Comparison of ENCODE assay signal across 23 cellular contexts in genomic region chr12:96462571-96463280, GRCh38.
"Had no signal": no experiment of that assay in that cellular context is flagged by ENCODE, and none has a peak within 500 bp of the region (broad histone marks: within the 10 kb centered on the region; RNA-seq: fewer than 3 reads in every experiment).

No MANE protein-coding gene starts in this region.

- ATAC-seq: activated T-cell treated with anti-CD3 and anti-CD28 coated beads, Interleukin-2, amount 50 U/mL, for 4 hours; PC-3; T-cell had no signal

- H3K36me3 ChIP-seq: cardiac muscle cell, MG63 had no signal

- H3K27me3 ChIP-seq: cardiac muscle cell, MG63 had no signal

- H3K27ac ChIP-seq: cardiac muscle cell, coronary artery had no signal

- DNase-seq: activated B cell treated with CpG ODN at 0.5 μM for 24 hours; activated CD4-positive, alpha-beta T cell treated with anti-CD3 and anti-CD28 coated beads for 1 hour; activated CD4-positive, alpha-beta T cell treated with anti-CD3 and anti-CD28 coated beads, Interleukin-2, amount 10 ng/mL, durations not matched to agents 24 days and 14 days; activated CD4-positive, alpha-beta T cell treated with anti-CD3 and anti-CD28 coated beads, Interleukin-2, amount 50 U/mL, for 48 hours; activated CD8-positive, alpha-beta memory T cell treated with anti-CD3 and anti-CD28 coated beads for 24 hours; activated gamma-delta T cell; activated naive CD4-positive, alpha-beta T cell treated with anti-CD3 and anti-CD28 coated beads for 36 hours; activated T-cell treated with anti-CD3 and anti-CD28 coated beads, Interleukin-2, amount 50 U/mL, for 4 hours; amygdala; MG63; MV-4-11; NCI-H1092 treated with DMSO at 0.1 percent for 48 hours; NCI-H1436 treated with DMSO at 0.1 percent for 48 hours; NCI-H187; NCI-H2081; NCI-H748 treated with DMSO at 0.1 percent for 48 hours; PC-3; SHP77 treated with DMSO at 0.1 percent for 48 hours; T-cell; T-helper 2 cell; T1000 had no signal

- H3K4me3 ChIP-seq: cardiac muscle cell, coronary artery, MG63 had no signal
